8 cellular contexts compared by ENCODE assay signal in genomic region chrX:135596495-135596894, GRCh38.
DNase-seq lines count a peak whose midpoint lies in the region; ATAC-seq lines count a peak whose summit lies in the region.

No MANE protein-coding gene starts in this region.

- H3K9me3 Mint-ChIP-seq in activated naive CD4-positive, alpha-beta T cell treated with anti-CD3 and anti-CD28 coated beads for 36 hours, result no peaks in the 10 kb centered on the region

- H3K36me3 Mint-ChIP-seq in activated naive CD4-positive, alpha-beta T cell treated with anti-CD3 and anti-CD28 coated beads for 36 hours (ENCODE audit: low read depth), result no peaks in the 10 kb centered on the region

- ATAC-seq in GM19455 (IDR thresholded peaks at IDR 0.05; ENCODE audit: unreplicated experiment) (no peak), GM18511 (IDR thresholded peaks at IDR 0.05; ENCODE audit: unreplicated experiment) (no peak)

- H3K27me3 Mint-ChIP-seq in activated naive CD4-positive, alpha-beta T cell treated with anti-CD3 and anti-CD28 coated beads for 36 hours (ENCODE audit: low read depth), result no peaks in the 10 kb centered on the region

- DNase-seq in EL, result peak; percentile 41
- DNase-seq in HPDE6-E6E7 (ENCODE audit: extremely low spot score), result peak; percentile 1
- DNase-seq in SHP77 (lab: John Stamatoyannopoulos, UW), result peak; percentile 19 to 40
- DNase-seq in activated naive CD4-positive, alpha-beta T cell treated with anti-CD3 and anti-CD28 coated beads for 36 hours, result peak; percentile 58
- peak; percentile 5 for DNase-seq in iPS DF 4.7 (ENCODE audit: extremely low read depth, low spot score)
- peak in 2 of 3 experiments; percentile 4 to 9 for DNase-seq in stimulated activated CD4-positive, alpha-beta T cell treated with anti-CD3 and anti-CD28 coated beads, TNF-alpha, amount 100 ng/mL, for 4 hours (ENCODE audit: low read depth in 3 of 3)

- intact Hi-C loops in activated naive CD4-positive, alpha-beta T cell treated with anti-CD3 and anti-CD28 coated beads for 36 hours (cut with micrococcal nuclease), result loop anchor here (1.0 kb wide), 1 partner anchor 112 kb away; no protein-coding TSS in a partner anchor

- no peaks in the 10 kb centered on the region for H3K4me1 Mint-ChIP-seq in activated naive CD4-positive, alpha-beta T cell treated with anti-CD3 and anti-CD28 coated beads for 36 hours (ENCODE audit: low read depth)

- CTCF ChIA-PET in activated naive CD4-positive, alpha-beta T cell treated with anti-CD3 and anti-CD28 coated beads for 36 hours (lab: Charles Lee), result interaction anchor here (0.6 to 1.2 kb wide), 7 partner anchors 9 to 484 kb away, joined by 3 to 4 read pairs (median 3); no protein-coding TSS in a partner anchor

- no peak overlapping the region for H3K4me3 Mint-ChIP-seq in activated naive CD4-positive, alpha-beta T cell treated with anti-CD3 and anti-CD28 coated beads for 36 hours

- H3K27ac Mint-ChIP-seq in activated naive CD4-positive, alpha-beta T cell treated with anti-CD3 and anti-CD28 coated beads for 36 hours, result no peak overlapping the region

Comparison
In these comparisons a context has a peak if more than half of its experiments do, and no peak if none do; other contexts are left out.
1. DNase-seq: peak in every context shown above with its lines; median percentile 58 in activated naive CD4-positive, alpha-beta T cell treated with anti-CD3 and anti-CD28 coated beads for 36 hours; 41 in EL; 30 in SHP77; 6 in stimulated activated CD4-positive, alpha-beta T cell treated with anti-CD3 and anti-CD28 coated beads, TNF-alpha, amount 100 ng/mL, for 4 hours; 5 in iPS DF 4.7; 1 in HPDE6-E6E7.